In the genomic region with DNA sequence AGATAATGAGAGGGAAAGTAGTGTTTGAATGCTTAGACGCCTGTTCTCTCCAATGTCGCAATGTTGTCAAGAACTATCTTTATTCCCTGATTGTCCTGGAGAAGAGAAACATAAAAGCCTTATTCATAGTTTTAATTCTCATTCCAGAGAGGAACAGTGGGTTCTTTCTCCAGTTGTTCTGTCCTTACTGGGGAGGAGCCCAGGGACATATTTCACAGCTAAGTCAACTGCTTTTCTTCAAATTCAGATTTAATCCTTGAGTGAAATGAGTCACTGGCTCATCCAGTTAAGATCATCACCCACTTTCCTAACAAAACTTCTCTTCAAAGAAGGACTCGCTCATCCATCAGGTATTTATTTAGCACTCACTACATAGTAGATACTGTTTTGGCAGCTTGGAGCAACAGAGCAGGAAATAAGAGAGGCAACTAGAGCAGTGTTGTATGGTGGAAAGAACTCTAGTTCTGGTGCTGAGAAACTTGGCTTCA, we compare ENCODE assay signal across 12 cellular contexts.
DNase-seq lines count a peak whose midpoint lies in the region; ATAC-seq, FAIRE-seq and TF ChIP-seq lines count a peak whose summit lies in the region.
"Had no signal": no experiment of that assay in that cellular context is flagged by ENCODE, and none has a peak within 500 bp of the region (broad histone marks: within the 10 kb centered on the region; RNA-seq: fewer than 3 reads in every experiment).

No MANE protein-coding gene starts in this region.

- FAIRE-seq in GM12891 (lab: Jason Lieb, UNC), result no peak
- FAIRE-seq: K562 had no signal

- no peak overlapping the region for H3K4me3 Mint-ChIP-seq in progenitor cell of endocrine pancreas (ENCODE audit: low read depth)
- H3K4me3 Mint-ChIP-seq: CD4-positive, alpha-beta T cell had no signal

- no peaks in the 10 kb centered on the region for H3K36me3 Mint-ChIP-seq in progenitor cell of endocrine pancreas (ENCODE audit: insufficient read depth)

- DNase-seq in AG09309 (ENCODE audit: low read depth) (peak; percentile 76), SJSA1 (ENCODE audit: low read depth in 1 of 2, low spot score in 2 of 2) (peak in 1 of 2 experiments; percentile 52), fibroblast of the conjunctiva (ENCODE audit: low read depth) (peak; percentile 86), omental fat pad (ENCODE audit: low spot score) (no peak), GM12891 (ENCODE audit: insufficient read length, low spot score) (no peak), progenitor cell of endocrine pancreas (ENCODE audit: low spot score, unreplicated experiment) (no peak)
- DNase-seq in activated T-cell treated with anti-CD3 and anti-CD28 coated beads, Interleukin-2, amount 50 U/mL, for 1 hour, result no peak
- no peak for DNase-seq in stimulated activated CD4-positive, alpha-beta T cell treated with anti-CD3 and anti-CD28 coated beads, Interleukin-4, amount 100 ng/mL, for 1 hour
- DNase-seq: activated CD4-positive, alpha-beta T cell treated with anti-CD3 and anti-CD28 coated beads, Interleukin-2, amount 50 U/mL, for 4 hours; CD4-positive, alpha-beta T cell had no signal

- no peaks in the 10 kb centered on the region for H3K27me3 ChIP-seq in SJSA1 (replicated peaks)
- H3K27me3 ChIP-seq: cardiac muscle cell had no signal

- no peak overlapping the region for H3K4me3 ChIP-seq in AG09309 (ENCODE audit: control insufficient read depth, low read depth, low read length)
- no peak overlapping the region for H3K4me3 ChIP-seq in SJSA1
- H3K4me3 ChIP-seq: cardiac muscle cell, K562 had no signal

- H3K9me3 Mint-ChIP-seq in progenitor cell of endocrine pancreas (ENCODE audit: low read depth), result no peaks in the 10 kb centered on the region
- H3K9me3 Mint-ChIP-seq: CD4-positive, alpha-beta T cell had no signal

- no peak for TF ChIP-seq POLR2A in GM12891 (IDR thresholded peaks at IDR 0.05; ENCODE audit: low read depth, low read length)

- no peaks in the 10 kb centered on the region for H3K36me3 ChIP-seq in SJSA1
- H3K36me3 ChIP-seq: cardiac muscle cell had no signal

- peaks cover 18% of the 10 kb centered on the region for H3K27me3 Mint-ChIP-seq in progenitor cell of endocrine pancreas

- H3K27ac Mint-ChIP-seq in progenitor cell of endocrine pancreas, result no peak overlapping the region
- H3K27ac Mint-ChIP-seq: CD4-positive, alpha-beta T cell had no signal

- TF ChIP-seq CTCF in AG09309 (IDR thresholded peaks at IDR 0.05; ENCODE audit: control insufficient read depth, insufficient read depth, low read depth, low read length, missing control alignments) (no peak), omental fat pad (IDR thresholded peaks at IDR 0.05) (no peak), progenitor cell of endocrine pancreas (IDR thresholded peaks at IDR 0.05; ENCODE audit: unreplicated experiment) (no peak)

- peaks cover 7% of the 10 kb centered on the region for H3K4me1 Mint-ChIP-seq in progenitor cell of endocrine pancreas (ENCODE audit: low read depth)

- peaks cover 13% of the 10 kb centered on the region for H3K4me1 ChIP-seq in SJSA1 (replicated peaks)

- no peaks in the 10 kb centered on the region for H3K9me3 ChIP-seq in SJSA1 (replicated peaks)

- peak; percentile 63 for ATAC-seq in omental fat pad (ENCODE audit: low FRiP score)
- ATAC-seq: K562 had no signal

- peak overlapping the region; percentile 61 for H3K27ac ChIP-seq in SJSA1
- H3K27ac ChIP-seq: cardiac muscle cell had no signal

TF ChIP-seq in GM12891, 5 proteins besides CTCF, POLR2A, EP300 and RAD21:
- TF ChIP-seq POU2F2 (IDR thresholded peaks at IDR 0.05; ENCODE audit: low read depth, low read length), result no peak

Comparison
In these comparisons a context has a peak if more than half of its experiments do, and no peak if none do; other contexts are left out.
1. DNase-seq: peak in AG09309 (single experiment) and fibroblast of the conjunctiva (single experiment); none in omental fat pad (single experiment), GM12891 (single experiment), activated T-cell treated with anti-CD3 and anti-CD28 coated beads, Interleukin-2, amount 50 U/mL, for 1 hour (single experiment), progenitor cell of endocrine pancreas (single experiment) and stimulated activated CD4-positive, alpha-beta T cell treated with anti-CD3 and anti-CD28 coated beads, Interleukin-4, amount 100 ng/mL, for 1 hour (single experiment).